ENCODE assay signal across 8 cellular contexts in genomic region chr7:66627876-66628360, GRCh38. TPM values are rescaled to one million over a fixed set of nuclear protein-coding genes. Genes with fewer than 3 reads are reported as not detected.
DNase-seq lines count a peak whose midpoint lies in the region; ATAC-seq and TF ChIP-seq lines count a peak whose summit lies in the region.

No MANE protein-coding gene starts in this region.

- no peaks in the 10 kb centered on the region for H3K9me3 ChIP-seq in mononuclear cell (ENCODE audit: low read depth, low read length)

- H3K27me3 ChIP-seq in mononuclear cell (ENCODE audit: insufficient read depth, low read length): no peaks in the 10 kb centered on the region

- peak; percentile 7 for ATAC-seq in GM21515 (IDR thresholded peaks at IDR 0.05; ENCODE audit: unreplicated experiment)
- ATAC-seq in HG03139 (IDR thresholded peaks at IDR 0.05; ENCODE audit: unreplicated experiment): no peak

- peak; percentile 47 for DNase-seq in CD1c-positive myeloid dendritic cell (ENCODE audit: extremely low spot score)
- no peak for DNase-seq in LNCaP clone FGC (ENCODE audit: low read depth)
- DNase-seq in choroid plexus epithelial cell (ENCODE audit: low read depth): no peak
- DNase-seq in KBM-7: no peak
- no peak for DNase-seq in activated CD8-positive, alpha-beta memory T cell treated with anti-CD3 and anti-CD28 coated beads for 24 hours

- peak overlapping the region; percentile 63 for H3K4me3 ChIP-seq in LNCaP clone FGC (ENCODE audit: low read depth, low read length)
- H3K4me3 ChIP-seq in choroid plexus epithelial cell (ENCODE audit: low read depth, low read length): peak overlapping the region; percentile 87
- H3K4me3 ChIP-seq in mononuclear cell (ENCODE audit: low read length): peak overlapping the region; percentile 67

- H3K4me1 ChIP-seq in mononuclear cell (ENCODE audit: insufficient read depth, low read length): peaks cover 49% of the 10 kb centered on the region

- TF ChIP-seq CTCF in LNCaP clone FGC (IDR thresholded peaks at IDR 0.05; ENCODE audit: control insufficient read depth, extremely low read depth, insufficient read depth) (no peak), choroid plexus epithelial cell (conservative IDR thresholded peaks at IDR 0.05; ENCODE audit: low read depth, low read length) (no peak)

- in situ Hi-C loops in KBM-7 (cut with MboI; ENCODE audit: low pct_unique_long_range_greater_than_20kb, low sequenced_read_pairs): no loop called here

RNA-seq across cellular contexts. Expression of gene KCTD7, which starts 0.8 kb away (rescaled TPM):
- 8.7 TPM for total RNA-seq in mononuclear cell
